ENCODE assay signal across 28 cellular contexts in genomic region chr9:86829496-86830046, GRCh38.
A peak's percentile ranks its signal among the peaks of the same experiment; 100 is the strongest.
DNase-seq lines count a peak whose midpoint lies in the region; ATAC-seq, FAIRE-seq and TF ChIP-seq lines count a peak whose summit lies in the region.
"Had no signal": no experiment of that assay in that cellular context is flagged by ENCODE, and none has a peak within 500 bp of the region (broad histone marks: within the 10 kb centered on the region; RNA-seq: fewer than 3 reads in every experiment).

No MANE protein-coding gene starts in this region.

- TF ChIP-seq EP300 in HepG2 (IDR thresholded peaks at IDR 0.05; ENCODE audit: low read depth in 2 of 2, low read length in 2 of 2) (no peak), HepG2 (CRISPR knock-in tag; IDR thresholded peaks at IDR 0.05; ENCODE audit: borderline replicate concordance) (no peak), H1 (IDR thresholded peaks at IDR 0.05; ENCODE audit: borderline replicate concordance in 1 of 2, low read depth in 2 of 2, low read length in 2 of 2) (no peak)

- no peak overlapping the region for H3K4ac ChIP-seq in H1 (replicated peaks; ENCODE audit: insufficient read length, low read depth, low read length)

- no peaks in the 10 kb centered on the region for H3K79me1 ChIP-seq in H1 (ENCODE audit: low read depth, low read length)

- H4K91ac ChIP-seq in H1 (replicated peaks; ENCODE audit: insufficient read length, low read length): no peak overlapping the region

- TF ChIP-seq POLR2A in HepG2 (IDR thresholded peaks at IDR 0.05; ENCODE audit: insufficient read depth in 1 of 2, low read depth in 2 of 2, low read length in 2 of 2): no peak
- no peak for TF ChIP-seq POLR2A in right lobe of liver (IDR thresholded peaks at IDR 0.05)
- TF ChIP-seq POLR2A in H1 (IDR thresholded peaks at IDR 0.05; ENCODE audit: control extremely low read depth in 1 of 2, low read depth in 2 of 2, low read length in 2 of 2): no peak

- BruUV-seq in HepG2 (replicated peaks; lab: Mats Ljungman, UMichigan): no TSS peak

- H3K9me3 ChIP-seq in HepG2 (ENCODE audit: low read length) (no peaks in the 10 kb centered on the region), right lobe of liver (no peaks in the 10 kb centered on the region), H1 (ENCODE audit: insufficient read depth in 2 of 2, low read depth in 1 of 2, low read length in 1 of 2) (no peaks in the 10 kb centered on the region)
- H3K9me3 ChIP-seq: MG63, SK-N-SH had no signal

- H2BK15ac ChIP-seq in H1 (ENCODE audit: low read length): no peak overlapping the region

- no peak for DNase-seq in HepG2 (ENCODE audit: low spot score)
- DNase-seq in right lobe of liver: no peak
- DNase-seq in H1 (ENCODE audit: low read depth in 1 of 2, low spot score in 2 of 2): no peak
- peak; percentile 18 for DNase-seq in kidney tubule cell (ENCODE audit: low spot score)
- DNase-seq in COLO668 (lab: John Stamatoyannopoulos, UW; ENCODE audit: unreplicated experiment): no peak
- no peak for DNase-seq in Ammon's horn (ENCODE audit: low spot score)
- DNase-seq in activated T-cell treated with anti-CD3 and anti-CD28 coated beads, Interleukin-2, amount 50 U/mL, for 1 hour: no peak
- DNase-seq: CD4-positive, alpha-beta T cell; COR-L47; DMS79; EL; GDM1; H9; IMR-90; KG1; MG63; NCI-H1105 treated with DMSO at 0.1 percent for 48 hours; NCI-H2029; NCI-H446 treated with DMSO at 0.1 percent for 48 hours; NCI-H526; NCI-H82; NK-92 treated with Interleukin-12 subunit alpha and Interleukin-12 subunit beta, amount 100 ng/mL, for 24 hours; PC-3; SK-N-SH had no signal

- H2BK5ac ChIP-seq in H1 (ENCODE audit: low read depth, low read length): no peak overlapping the region

- TF ChIP-seq RAD21 in HepG2 (CRISPR knock-in tag; IDR thresholded peaks at IDR 0.05) (no peak), H1 (IDR thresholded peaks at IDR 0.05 in 1 of 2, conservative IDR thresholded peaks at IDR 0.05 in 1 of 2; ENCODE audit: low read depth in 2 of 2, low read length in 2 of 2) (no peak)

- no peak for TF ChIP-seq CTCF in HepG2 (CRISPR knock-in tag; IDR thresholded peaks at IDR 0.05)
- no peak for TF ChIP-seq CTCF in right lobe of liver (IDR thresholded peaks at IDR 0.05)
- no peak for TF ChIP-seq CTCF in H1 (IDR thresholded peaks at IDR 0.05; ENCODE audit: control extremely low read depth in 1 of 3, insufficient read depth in 1 of 3, low read depth in 1 of 3, low read length in 3 of 3)

- no peak overlapping the region for H3K4me3 ChIP-seq in HepG2 (replicated peaks in 1 of 3; ENCODE audit: insufficient read depth in 1 of 3, low read depth in 2 of 3, low read length in 3 of 3)
- H3K4me3 ChIP-seq in right lobe of liver: no peak overlapping the region
- H3K4me3 ChIP-seq in H1 (ENCODE audit: extremely low read depth in 1 of 4, insufficient read depth in 2 of 4, low read depth in 3 of 4, low read length in 4 of 4): no peak overlapping the region
- H3K4me3 ChIP-seq: BLaER1 treated with 17β-estradiol and CSF1 and Interleukin-3, amounts not matched to agents 10 nM and 100 nM; MG63 had no signal

- WGBS in HepG2 (ENCODE audit: low lambda C conversion rate): 75% methylated on average over 1 of the region's 1 CpG
- WGBS in right lobe of liver (ENCODE audit: insufficient coverage, low coverage, low lambda C conversion rate, missing lambda C conversion rate): 56% methylated on average over 1 of the region's 1 CpG
- 37% methylated on average over 1 of the region's 1 CpG; no CpG with 5 or more reads in 1 of the 2 experiments for WGBS in H1 (ENCODE audit: extremely low coverage in 1 of 2, insufficient coverage in 1 of 2, insufficient read length in 1 of 2, insufficient replicate concordance in 2 of 2, low coverage in 1 of 2, low lambda C conversion rate in 2 of 2, missing lambda C conversion rate in 1 of 2), 2 experiments

- H3K4me1 ChIP-seq in HepG2 (ENCODE audit: insufficient read depth, low read length) (no peaks in the 10 kb centered on the region), right lobe of liver (no peaks in the 10 kb centered on the region), H1 (replicated peaks in 1 of 4; ENCODE audit: control insufficient read depth in 3 of 4, insufficient read depth in 4 of 4, low read length in 3 of 4) (peaks cover 3 to 8% (median 3%) of the 10 kb centered on the region in 4 experiments; a peak in 5 of 7 replicates)

- H3K9ac ChIP-seq in HepG2 (ENCODE audit: insufficient read depth, low read depth, low read length) (no peak overlapping the region), H1 (replicated peaks in 1 of 4; ENCODE audit: extremely low read depth in 1 of 4, low read depth in 3 of 4, low read length in 3 of 4) (no peak overlapping the region)
- H3K9ac ChIP-seq: BLaER1 treated with 17β-estradiol and CSF1 and Interleukin-3, amounts not matched to agents 10 nM and 100 nM; SK-N-SH had no signal

- H3K56ac ChIP-seq in H1 (replicated peaks; ENCODE audit: insufficient read length, low read depth, low read length): no peak overlapping the region

- ATAC-seq in HepG2 (no peak), right lobe of liver (no peak), HG03196 (IDR thresholded peaks at IDR 0.05; ENCODE audit: unreplicated experiment) (no peak)
- ATAC-seq: PC-3 had no signal

- no peak overlapping the region for H4K5ac ChIP-seq in H1 (ENCODE audit: insufficient read length, low read depth, low read length)

- H3K79me2 ChIP-seq in HepG2 (ENCODE audit: insufficient read depth, low read length) (no peaks in the 10 kb centered on the region), H1 (ENCODE audit: control insufficient read depth in 1 of 2, insufficient read depth in 2 of 2, low read length in 2 of 2) (no peaks in the 10 kb centered on the region)

- H3K14ac ChIP-seq in H1 (ENCODE audit: insufficient read length): no peak overlapping the region

- POLR2A ChIA-PET in HepG2 (lab: Yijun Ruan, JAX) (no interaction called here), H1 (lab: Charles Lee; ENCODE audit: partially characterized antibody) (no interaction called here)

- FAIRE-seq in HepG2 (lab: Jason Lieb, UNC) (no peak), H1 (lab: Jason Lieb, UNC) (no peak)
- FAIRE-seq: GM12891 had no signal

- H4K20me1 ChIP-seq in HepG2 (ENCODE audit: insufficient read depth, low read length) (no peaks in the 10 kb centered on the region), H1 (replicated peaks in 1 of 2; ENCODE audit: control insufficient read depth in 1 of 2, insufficient read depth in 2 of 2, low read length in 2 of 2) (no peaks in the 10 kb centered on the region)
- H4K20me1 ChIP-seq: BLaER1 treated with 17β-estradiol and CSF1 and Interleukin-3, amounts not matched to agents 10 nM and 100 nM had no signal

- in situ Hi-C loops in HepG2 (cut with HindIII; ENCODE audit: extremely low pct_ligation_motif_present, low pct_unique_long_range_greater_than_20kb): no loop called here

- H3K4me2 ChIP-seq in HepG2 (ENCODE audit: low read depth, low read length): no peak overlapping the region
- no peak overlapping the region for H3K4me2 ChIP-seq in H1 (ENCODE audit: insufficient read depth in 1 of 2, low read depth in 2 of 2, low read length in 2 of 2)
- H3K4me2 ChIP-seq: SK-N-SH had no signal

- intact Hi-C loops in HepG2 (cut with micrococcal nuclease; ENCODE audit: unreplicated experiment) (no loop called here), right lobe of liver (cut with DNase I) (no loop called here)

- no peak overlapping the region for H3K18ac ChIP-seq in H1 (ENCODE audit: extremely low read depth, low read length)

- H3K36me3 ChIP-seq in HepG2 (replicated peaks in 1 of 2; ENCODE audit: control insufficient read depth in 1 of 2, insufficient read depth in 2 of 2, low read length in 2 of 2): no peaks in the 10 kb centered on the region
- H3K36me3 ChIP-seq in right lobe of liver: no peaks in the 10 kb centered on the region
- H3K36me3 ChIP-seq in H1 (ENCODE audit: control insufficient read depth in 2 of 4, insufficient read depth in 4 of 4, low read length in 3 of 4): no peaks in the 10 kb centered on the region
- H3K36me3 ChIP-seq: BLaER1 treated with 17β-estradiol and CSF1 and Interleukin-3, amounts not matched to agents 10 nM and 100 nM; MG63 had no signal

- H2AFZ ChIP-seq in HepG2 (ENCODE audit: low read length) (no peak overlapping the region), H1 (ENCODE audit: low read length) (no peak overlapping the region)

- CTCF ChIA-PET in HepG2 (lab: Yijun Ruan, JAX; ENCODE audit: low intra/inter-chr PET ratio, low total read pairs): no interaction called here
- CTCF ChIA-PET in H1 (lab: Charles Lee; ENCODE audit: partially characterized antibody): interaction anchor here (0.6 to 1.0 kb wide), 2 partner anchors 26 to 343 kb away, joined by 3 read pairs; no protein-coding TSS in a partner anchor

- no peaks in the 10 kb centered on the region for H3K23me2 ChIP-seq in H1 (ENCODE audit: low read depth, low read length)

- no peak overlapping the region for H3K23ac ChIP-seq in H1 (ENCODE audit: insufficient read length)

- H3K27me3 ChIP-seq in HepG2 (ENCODE audit: control insufficient read depth in 1 of 2, insufficient read depth in 2 of 2, low read length in 2 of 2) (no peaks in the 10 kb centered on the region; a peak in 1 of 5 replicates), right lobe of liver (no peaks in the 10 kb centered on the region), H1 (replicated peaks in 1 of 4; ENCODE audit: control insufficient read depth in 3 of 4, extremely low read depth in 1 of 4, insufficient read depth in 3 of 4, low read length in 3 of 4) (no peaks in the 10 kb centered on the region)
- H3K27me3 ChIP-seq: BLaER1 treated with 17β-estradiol and CSF1 and Interleukin-3, amounts not matched to agents 10 nM and 100 nM; MG63 had no signal

- H4K8ac ChIP-seq in H1 (ENCODE audit: extremely low read depth, insufficient read depth, low read length): no peak overlapping the region

- no peak overlapping the region for H2BK12ac ChIP-seq in H1 (ENCODE audit: low read depth, low read length)

- H2AK5ac ChIP-seq in H1 (ENCODE audit: low read depth, low read length): no peak overlapping the region

- H2BK120ac ChIP-seq in H1 (replicated peaks; ENCODE audit: low read depth, low read length): no peak overlapping the region

- H3K27ac ChIP-seq in HepG2 (ENCODE audit: extremely low read length, insufficient read depth, low read length) (no peak overlapping the region), right lobe of liver (no peak overlapping the region), H1 (ENCODE audit: low read depth, low read length) (no peak overlapping the region)
- H3K27ac ChIP-seq: 22Rv1; BLaER1 treated with 17β-estradiol and CSF1 and Interleukin-3, amounts not matched to agents 10 nM and 100 nM had no signal

- H2BK20ac ChIP-seq in H1 (ENCODE audit: low read length): no peak overlapping the region

TF ChIP-seq in HepG2, 621 proteins besides CTCF, POLR2A, EP300 and RAD21:
- TF ChIP-seq ZNF629 (CRISPR knock-in tag; conservative IDR thresholded peaks at IDR 0.05) (0 out of 2 replicates have a peak, but pooled peaks have one; percentile 30), ZNF556 (CRISPR knock-in tag; IDR thresholded peaks at IDR 0.05; ENCODE audit: borderline replicate concordance) (no peak), ZNF335 (CRISPR knock-in tag; IDR thresholded peaks at IDR 0.05) (no peak)

TF ChIP-seq in H1, 55 proteins besides CTCF, POLR2A, EP300 and RAD21 (continues in another document):
- TF ChIP-seq TAF1 (IDR thresholded peaks at IDR 0.05; ENCODE audit: low read depth, low read length) (no peak), CHD1 (IDR thresholded peaks at IDR 0.05; ENCODE audit: low read depth, low read length) (no peak), KDM1A (IDR thresholded peaks at IDR 0.05; ENCODE audit: borderline replicate concordance, low read length) (peak; percentile 72), KDM4A (IDR thresholded peaks at IDR 0.05; ENCODE audit: low read depth, low read length, severe bottlenecking) (no peak)

Comparison
In these comparisons a context has a peak if more than half of its experiments do, and no peak if none do; other contexts are left out.
1. Of the 41 proteins assayed by ChIP-seq in both HepG2 and H1: peak only in HepG2: none; only in H1: KDM1A; in both: none; in neither: 40.